In the genomic region with DNA sequence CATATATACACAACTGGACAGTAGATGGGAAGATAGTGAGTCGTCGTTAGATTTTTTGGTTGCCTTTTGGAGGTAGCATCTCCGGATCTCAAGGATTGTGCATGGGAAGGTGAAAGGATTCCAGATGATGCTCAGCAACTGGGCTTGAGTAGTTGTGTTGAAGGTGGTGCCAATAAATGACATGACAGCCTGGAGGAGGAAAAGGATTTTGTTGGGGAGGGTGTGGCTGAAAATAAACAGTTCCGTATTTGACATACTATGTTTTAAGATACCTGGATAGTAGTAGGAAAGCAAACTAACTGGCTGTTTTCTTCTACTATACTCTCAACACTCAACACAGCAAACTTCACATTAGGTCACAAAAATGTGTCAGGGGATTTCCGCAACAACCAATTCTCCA, we compare ENCODE assay signal across 37 cellular contexts.
"Had no signal": no experiment of that assay in that cellular context is flagged by ENCODE, and none has a peak within 500 bp of the region (broad histone marks: within the 10 kb centered on the region; RNA-seq: fewer than 3 reads in every experiment).

No MANE protein-coding gene starts in this region.

- H3K27me3 Mint-ChIP-seq: activated B cell treated with CpG ODN at 0.5 μM for 24 hours; activated CD4-positive, alpha-beta memory T cell treated with anti-CD3 and anti-CD28 coated beads for 36 hours; activated CD4-positive, alpha-beta T cell treated with anti-CD3 and anti-CD28 coated beads, Interleukin-2, amount 10 ng/mL, durations not matched to agents 24 days and 14 days; activated CD8-positive, alpha-beta T cell treated with anti-CD3 and anti-CD28 coated beads for 36 hours; activated naive CD8-positive, alpha-beta T cell treated with anti-CD3 and anti-CD28 coated beads for 36 hours; activated T-helper 17 cell treated with anti-CD3 and anti-CD28 coated beads, Interleukin-2, amount 50 U/mL, for 72 hours had no signal

- H3K27ac Mint-ChIP-seq: activated B cell treated with CpG ODN at 0.5 μM for 24 hours; activated CD4-positive, alpha-beta memory T cell treated with anti-CD3 and anti-CD28 coated beads for 36 hours; activated CD4-positive, alpha-beta T cell treated with anti-CD3 and anti-CD28 coated beads, Interleukin-2, amount 10 ng/mL, durations not matched to agents 24 days and 14 days; activated CD8-positive, alpha-beta T cell treated with anti-CD3 and anti-CD28 coated beads for 36 hours; activated naive CD4-positive, alpha-beta T cell treated with anti-CD3 and anti-CD28 coated beads for 36 hours; activated naive CD4-positive, alpha-beta T cell treated with anti-CD3 and anti-CD28 coated beads, Interleukin-2, amount 50 U/mL, for 72 hours; activated naive CD8-positive, alpha-beta T cell treated with anti-CD3 and anti-CD28 coated beads for 36 hours; activated T-cell treated with anti-CD3 and anti-CD28 coated beads, Interleukin-2, amount 50 U/mL, for 72 hours; activated T-helper 1 cell treated with anti-CD3 and anti-CD28 coated beads, Interleukin-12 subunit alpha, Interleukin-12 subunit beta, Interleukin-2, Interleukin-4 antibody, amounts not matched to agents 30 ng/mL and 10 ng/mL and 1 ng/mL, durations not matched to agents 14 hours and 24 hours and 36 hours; activated T-helper 17 cell treated with anti-CD3 and anti-CD28 coated beads, Interleukin-2, amount 50 U/mL, for 72 hours; T-helper 1 cell treated with Interleukin-12 subunit alpha and Interleukin-12 subunit beta and Interleukin-4 antibody, amounts not matched to agents 30 μg/mL and 1 μg/mL, for 36 hours; T-helper 2 cell treated with Interferon-gamma antibody and Interleukin-4, amounts not matched to agents 5 μg/mL and 100 μg/mL, for 36 hours had no signal

- H3K9me3 ChIP-seq: adrenal gland, body of pancreas, breast epithelium had no signal

- ATAC-seq: activated CD8-positive, alpha-beta T cell treated with anti-CD3 and anti-CD28 coated beads for 36 hours; activated naive CD4-positive, alpha-beta T cell treated with anti-CD3 and anti-CD28 coated beads, Interleukin-2, amount 50 U/mL, for 72 hours; activated T-cell treated with anti-CD3 and anti-CD28 coated beads, Interleukin-2, amount 50 U/mL, for 4 hours; activated T-cell treated with anti-CD3 and anti-CD28 coated beads, Interleukin-2, amount 50 U/mL, for 72 hours; activated T-helper 17 cell treated with anti-CD3 and anti-CD28 coated beads, Interleukin-2, amount 50 U/mL, for 72 hours; body of pancreas had no signal

- H3K9me3 Mint-ChIP-seq: activated CD4-positive, alpha-beta memory T cell treated with anti-CD3 and anti-CD28 coated beads for 36 hours; activated CD8-positive, alpha-beta T cell treated with anti-CD3 and anti-CD28 coated beads for 36 hours; activated naive CD4-positive, alpha-beta T cell treated with anti-CD3 and anti-CD28 coated beads for 36 hours; activated naive CD8-positive, alpha-beta T cell treated with anti-CD3 and anti-CD28 coated beads for 36 hours; activated T-helper 1 cell treated with anti-CD3 and anti-CD28 coated beads, Interleukin-12 subunit alpha, Interleukin-12 subunit beta, Interleukin-2, Interleukin-4 antibody, amounts not matched to agents 30 ng/mL and 10 ng/mL and 1 ng/mL, durations not matched to agents 14 hours and 24 hours and 36 hours; activated T-helper 17 cell treated with anti-CD3 and anti-CD28 coated beads, Interleukin-2, amount 50 U/mL, for 72 hours; T-helper 1 cell treated with Interleukin-12 subunit alpha and Interleukin-12 subunit beta and Interleukin-4 antibody, amounts not matched to agents 30 μg/mL and 1 μg/mL, for 36 hours; T-helper 2 cell treated with Interferon-gamma antibody and Interleukin-4, amounts not matched to agents 5 μg/mL and 100 μg/mL, for 36 hours had no signal

- H3K4me3 Mint-ChIP-seq: activated B cell treated with CpG ODN at 0.5 μM for 24 hours; activated CD4-positive, alpha-beta memory T cell treated with anti-CD3 and anti-CD28 coated beads for 36 hours; activated CD4-positive, alpha-beta T cell treated with anti-CD3 and anti-CD28 coated beads, Interleukin-2, amount 10 ng/mL, durations not matched to agents 24 days and 14 days; activated CD8-positive, alpha-beta T cell treated with anti-CD3 and anti-CD28 coated beads for 36 hours; activated naive CD4-positive, alpha-beta T cell treated with anti-CD3 and anti-CD28 coated beads for 36 hours; activated naive CD8-positive, alpha-beta T cell treated with anti-CD3 and anti-CD28 coated beads for 36 hours; activated T-cell treated with anti-CD3 and anti-CD28 coated beads, Interleukin-2, amount 50 U/mL, for 4 hours; activated T-cell treated with anti-CD3 and anti-CD28 coated beads, Interleukin-2, amount 50 U/mL, for 72 hours; activated T-helper 1 cell treated with anti-CD3 and anti-CD28 coated beads, Interleukin-12 subunit alpha, Interleukin-12 subunit beta, Interleukin-2, Interleukin-4 antibody, amounts not matched to agents 30 ng/mL and 10 ng/mL and 1 ng/mL, durations not matched to agents 14 hours and 24 hours and 36 hours; activated T-helper 17 cell treated with anti-CD3 and anti-CD28 coated beads, Interleukin-2, amount 50 U/mL, for 72 hours; T-helper 1 cell treated with Interleukin-12 subunit alpha and Interleukin-12 subunit beta and Interleukin-4 antibody, amounts not matched to agents 30 μg/mL and 1 μg/mL, for 36 hours; T-helper 2 cell treated with Interferon-gamma antibody and Interleukin-4, amounts not matched to agents 5 μg/mL and 100 μg/mL, for 36 hours had no signal

- H3K27me3 ChIP-seq: adrenal gland, body of pancreas, brain microvascular endothelial cell, breast epithelium had no signal

- H3K27ac ChIP-seq: adrenal gland, body of pancreas, brain microvascular endothelial cell, breast epithelium, VCaP had no signal

- H3K4me1 Mint-ChIP-seq: activated B cell treated with CpG ODN at 0.5 μM for 24 hours; activated CD4-positive, alpha-beta T cell treated with anti-CD3 and anti-CD28 coated beads, Interleukin-2, amount 10 ng/mL, durations not matched to agents 24 days and 14 days; activated naive CD8-positive, alpha-beta T cell treated with anti-CD3 and anti-CD28 coated beads for 36 hours; activated T-helper 17 cell treated with anti-CD3 and anti-CD28 coated beads, Interleukin-2, amount 50 U/mL, for 72 hours had no signal

- H3K4me1 ChIP-seq: adrenal gland, body of pancreas, breast epithelium had no signal

- H3K4me3 ChIP-seq: adrenal gland, body of pancreas, breast epithelium had no signal

- H3K36me3 ChIP-seq: adrenal gland, brain microvascular endothelial cell, breast epithelium had no signal

- DNase-seq: activated B cell treated with CpG ODN at 0.5 μM for 24 hours; activated CD4-positive, alpha-beta memory T cell treated with anti-CD3 and anti-CD28 coated beads for 36 hours; activated CD4-positive, alpha-beta T cell treated with anti-CD3 and anti-CD28 coated beads for 4 hours; activated CD4-positive, alpha-beta T cell treated with anti-CD3 and anti-CD28 coated beads, Interleukin-2, amount 10 ng/mL, durations not matched to agents 24 days and 14 days; activated CD4-positive, alpha-beta T cell treated with anti-CD3 and anti-CD28 coated beads, Interleukin-2, amount 50 U/mL, for 1 hour; activated CD4-positive, alpha-beta T cell treated with anti-CD3 and anti-CD28 coated beads, Interleukin-2, amount 50 U/mL, for 4 hours; activated CD4-positive, CD25-positive, alpha-beta regulatory T cell treated with anti-CD3 and anti-CD28 coated beads, Interleukin-2, amount 50 U/mL, for 72 hours; activated CD8-positive, alpha-beta memory T cell treated with anti-CD3 and anti-CD28 coated beads, Interleukin-2, amount 50 U/mL, for 4 hours; activated CD8-positive, alpha-beta T cell treated with anti-CD3 and anti-CD28 coated beads for 36 hours; activated effector memory CD4-positive, alpha-beta T cell treated with anti-CD3 and anti-CD28 coated beads, Interleukin-2, amount 50 U/mL, for 16 hours; activated gamma-delta T cell treated with Interleukin-2 at 50 U/mL for 16 hours; activated naive CD4-positive, alpha-beta T cell; activated naive CD4-positive, alpha-beta T cell treated with anti-CD3 and anti-CD28 coated beads for 36 hours; activated naive CD4-positive, alpha-beta T cell treated with anti-CD3 and anti-CD28 coated beads, Interleukin-2, amount 50 U/mL, for 16 hours; activated naive CD8-positive, alpha-beta T cell treated with anti-CD3 and anti-CD28 coated beads for 36 hours; activated T-cell treated with anti-CD3 and anti-CD28 coated beads for 4 hours; activated T-cell treated with anti-CD3 and anti-CD28 coated beads, Interleukin-2, amount 50 U/mL, for 1 hour; activated T-cell treated with anti-CD3 and anti-CD28 coated beads, Interleukin-2, amount 50 U/mL, for 4 hours; activated T-cell treated with anti-CD3 and anti-CD28 coated beads, Interleukin-2, amount 50 U/mL, for 72 hours; adrenal gland; amniotic stem cell; aorta; body of pancreas; brain microvascular endothelial cell; central memory CD4-positive, alpha-beta T cell; T-helper 1 cell; T-helper 2 cell; T-helper 9 cell had no signal

- FAIRE-seq: astrocyte, TTC549 had no signal
